8 cellular contexts compared by ENCODE assay signal in the genomic region with DNA sequence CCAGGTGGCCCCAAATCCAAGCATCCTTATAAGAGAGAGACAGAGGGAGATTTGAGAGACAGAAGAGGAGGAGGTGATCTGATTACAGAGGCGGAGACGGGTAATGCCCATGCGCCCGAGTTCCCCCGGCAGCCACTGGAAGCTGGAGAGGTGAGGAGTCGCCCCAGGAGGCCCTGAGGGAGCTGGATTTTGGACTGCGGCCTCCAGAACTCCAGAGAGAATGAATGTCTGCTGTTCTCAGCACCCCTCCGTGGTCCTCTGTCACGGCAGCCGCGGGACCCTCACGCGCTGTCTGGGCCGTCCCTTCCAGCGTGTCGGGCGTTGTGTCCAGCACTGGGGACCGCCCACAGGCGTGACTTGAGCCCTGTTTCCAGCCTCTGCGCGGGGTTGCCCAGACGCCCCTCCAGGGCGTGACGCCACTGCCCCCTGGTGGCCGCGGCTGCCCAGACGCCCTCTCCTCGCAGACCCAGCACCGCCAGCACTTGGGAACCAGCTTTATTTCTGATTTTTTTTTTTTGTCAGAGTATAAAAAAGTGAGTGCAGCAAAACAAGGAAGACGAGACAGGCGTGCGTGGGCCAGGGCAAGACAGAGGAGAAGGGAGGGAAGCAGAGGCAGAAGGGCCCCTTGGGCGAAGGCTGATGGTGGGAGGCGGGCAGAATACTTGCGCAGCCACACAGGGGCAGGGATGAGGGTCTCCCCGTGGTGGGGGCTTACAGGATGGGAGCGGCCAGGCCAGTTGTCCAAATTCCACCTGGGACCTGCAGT. TPM values are rescaled to one million over a fixed set of nuclear protein-coding genes. Genes with fewer than 3 reads are reported as not detected.
DNase-seq lines count a peak whose midpoint lies in the region; ATAC-seq and TF ChIP-seq lines count a peak whose summit lies in the region.

No MANE protein-coding gene starts in this region.

- intact Hi-C loops in OCI-LY7 (cut with micrococcal nuclease; ENCODE audit: unreplicated experiment): loop anchor here (2.0 to 10.0 kb wide), 4 partner anchors 107 to 435 kb away; a partner anchor contains a TSS

- H3K9me3 ChIP-seq in OCI-LY7 (ENCODE audit: low read length): no peaks in the 10 kb centered on the region

- CTCF ChIA-PET in OCI-LY7 (lab: Charles Lee; ENCODE audit: unreplicated experiment): interaction anchor here (0.7 kb wide), 1 partner anchor 229 kb away, joined by 6 read pairs; no protein-coding TSS in a partner anchor

- peaks cover 32% of the 10 kb centered on the region for H3K4me1 ChIP-seq in OCI-LY7 (ENCODE audit: insufficient read depth, low read length, poor library complexity, severe bottlenecking)

- H3K4me3 ChIP-seq in OCI-LY7 (ENCODE audit: low read depth, low read length, poor library complexity, severe bottlenecking): no peak overlapping the region

- no peak overlapping the region for H2AFZ ChIP-seq in OCI-LY7 (ENCODE audit: low read length)

- peak; percentile 97 for TF ChIP-seq CTCF in OCI-LY7 (conservative IDR thresholded peaks at IDR 0.05; ENCODE audit: low read length)

- no peaks in the 10 kb centered on the region for H3K79me2 ChIP-seq in OCI-LY7 (ENCODE audit: insufficient read depth, low read depth, low read length)

- TF ChIP-seq POLR2A in erythroblast (IDR thresholded peaks at IDR 0.05; ENCODE audit: low read length): no peak

- peaks cover 49% of the 10 kb centered on the region for H3K4me1 Mint-ChIP-seq in stimulated activated memory B cell treated with anti-CD40 and anti-IgM and Interleukin-4, amounts not matched to agents 10 μg/mL and 1 μg/mL and 100 μg/mL, for 72 hours

- H3K36me3 ChIP-seq in OCI-LY7 (ENCODE audit: insufficient read depth, low read length): peaks cover 5% of the 10 kb centered on the region; the same call in 1 of the 2 replicates

- no peaks in the 10 kb centered on the region for H3K27me3 Mint-ChIP-seq in stimulated activated memory B cell treated with anti-CD40 and anti-IgM and Interleukin-4, amounts not matched to agents 10 μg/mL and 1 μg/mL and 100 μg/mL, for 72 hours

- H3K27ac ChIP-seq in OCI-LY7 (ENCODE audit: low read depth, low read length, poor library complexity, severe bottlenecking): no peak overlapping the region

- ATAC-seq in stimulated activated memory B cell treated with anti-CD40 and anti-IgM and Interleukin-4, amounts not matched to agents 10 μg/mL and 1 μg/mL and 100 μg/mL, for 72 hours: peak; percentile 81
- ATAC-seq in GM18517 (IDR thresholded peaks at IDR 0.05; ENCODE audit: unreplicated experiment): no peak

- BruUV-seq in OCI-LY7 (replicated peaks; lab: Mats Ljungman, UMichigan): no TSS peak

- no peaks in the 10 kb centered on the region for H3K9me3 Mint-ChIP-seq in stimulated activated memory B cell treated with anti-CD40 and anti-IgM and Interleukin-4, amounts not matched to agents 10 μg/mL and 1 μg/mL and 100 μg/mL, for 72 hours

- H3K4me3 Mint-ChIP-seq in stimulated activated memory B cell treated with anti-CD40 and anti-IgM and Interleukin-4, amounts not matched to agents 10 μg/mL and 1 μg/mL and 100 μg/mL, for 72 hours: no peak overlapping the region

- H3K4me2 ChIP-seq in OCI-LY7 (ENCODE audit: low read length): no peak overlapping the region; the same call in 1 of the 2 replicates

- H4K20me1 ChIP-seq in OCI-LY7 (ENCODE audit: insufficient read depth, low read length): no peaks in the 10 kb centered on the region

- peak overlapping the region; percentile 75 for H3K27ac Mint-ChIP-seq in stimulated activated memory B cell treated with anti-CD40 and anti-IgM and Interleukin-4, amounts not matched to agents 10 μg/mL and 1 μg/mL and 100 μg/mL, for 72 hours

- H3K9me2 ChIP-seq in OCI-LY7 (ENCODE audit: insufficient read depth, low read length): no peaks in the 10 kb centered on the region

- POLR2A ChIA-PET in OCI-LY7 (lab: Charles Lee): no interaction called here

- peaks cover 27% of the 10 kb centered on the region for H3K36me3 Mint-ChIP-seq in stimulated activated memory B cell treated with anti-CD40 and anti-IgM and Interleukin-4, amounts not matched to agents 10 μg/mL and 1 μg/mL and 100 μg/mL, for 72 hours

- peak; percentile 78 for DNase-seq in DMS79 treated with DMSO at 0.1 percent for 48 hours (lab: John Stamatoyannopoulos, UW)
- peak in 67 of 76 experiments; percentile 11 to 84 (median 61) for DNase-seq in HUDEP-2 (lab: John Stamatoyannopoulos, UW; ENCODE audit: unreplicated experiment in 76 of 76)
- DNase-seq in OCI-LY7 (ENCODE audit: low spot score): peak; percentile 81
- DNase-seq in activated T-cell treated with anti-CD3 and anti-CD28 coated beads, Interleukin-2, amount 50 U/mL, for 48 hours: peak; percentile 83 to 86
- DNase-seq in erythroblast (lab: John Stamatoyannopoulos, UW): peak; percentile 82 to 88
- peak; percentile 82 for DNase-seq in mucosa of gallbladder (ENCODE audit: low spot score)

RNA-seq across cellular contexts. Expression of a gene that starts 4.1 kb away (rescaled TPM):
- 5.6 and 7.2 TPM in 2 replicates for total RNA-seq in OCI-LY7 (2014; rRNA removed; shearing (Covaris generic))
- total RNA-seq in OCI-LY7 (2022): 13.6 and 14.3 TPM in 2 replicates
- total RNA-seq in mucosa of gallbladder: 26.1 TPM

RNA-seq across cellular contexts. Expression of a gene that starts 5.6 kb away (rescaled TPM):
- total RNA-seq in OCI-LY7 (2014; rRNA removed; shearing (Covaris generic)): 3.1 and 12.0 TPM in 2 replicates
- total RNA-seq in OCI-LY7 (2022) (11.9 and 13.3 TPM in 2 replicates), mucosa of gallbladder (12.7 TPM)

RNA-seq across cellular contexts. Expression of a gene that starts 7.1 kb away (rescaled TPM):
- 45.1 and 61.5 TPM in 2 replicates for total RNA-seq in OCI-LY7 (2014; rRNA removed; shearing (Covaris generic))
- total RNA-seq in OCI-LY7 (2022) (70.4 and 73.7 TPM in 2 replicates), mucosa of gallbladder (74.7 TPM)

RNA-seq across cellular contexts. Expression of a gene that starts 17.6 kb away (rescaled TPM):
- 19.8 and 25.6 TPM in 2 replicates for total RNA-seq in OCI-LY7 (2014; rRNA removed; shearing (Covaris generic))
- total RNA-seq in OCI-LY7 (2022): 42.6 and 43.0 TPM in 2 replicates
- total RNA-seq in mucosa of gallbladder: 42.4 TPM
